ENCODE assay signal across 8 cellular contexts in genomic region chr17:2055494-2056220, GRCh38. TPM values are rescaled to one million over a fixed set of nuclear protein-coding genes. Genes with fewer than 3 reads are reported as not detected.
DNase-seq lines count a peak whose midpoint lies in the region; ATAC-seq, FAIRE-seq and TF ChIP-seq lines count a peak whose summit lies in the region.

No MANE protein-coding gene starts in this region.

- ATAC-seq in HG02840 (IDR thresholded peaks at IDR 0.05; ENCODE audit: low FRiP score, unreplicated experiment) (no peak), HG03196 (IDR thresholded peaks at IDR 0.05; ENCODE audit: unreplicated experiment) (no peak)

- H3K9me3 Mint-ChIP-seq in T-helper 2 cell treated with Interferon-gamma antibody and Interleukin-4, amounts not matched to agents 5 μg/mL and 100 μg/mL, for 36 hours: no peaks in the 10 kb centered on the region
- H3K9me3 Mint-ChIP-seq in endodermal cell: peaks cover 5% of the 10 kb centered on the region

- no peaks in the 10 kb centered on the region for H3K9me3 ChIP-seq in endothelial cell of umbilical vein (replicated peaks; ENCODE audit: control insufficient read depth, insufficient read depth, low read length)
- H3K9me3 ChIP-seq in neutrophil: no peaks in the 10 kb centered on the region
- no peaks in the 10 kb centered on the region for H3K9me3 ChIP-seq in endodermal cell (ENCODE audit: control insufficient read depth, low read length)

- H3K4me2 ChIP-seq in endothelial cell of umbilical vein (ENCODE audit: insufficient read depth, low read length): peak overlapping the region; percentile 67

- H3K27ac ChIP-seq in endothelial cell of umbilical vein (ENCODE audit: insufficient read depth, low read depth, low read length): peak overlapping the region; percentile 64
- H3K27ac ChIP-seq in neutrophil: peak overlapping the region; percentile 60
- no peak overlapping the region for H3K27ac ChIP-seq in endodermal cell (ENCODE audit: low read depth, low read length)

- POLR2A ChIA-PET in endothelial cell of umbilical vein (lab: Charles Lee): interaction anchor here (1.4 to 1.5 kb wide), 2 partner anchors 119 to 189 kb away, joined by 4 to 5 read pairs; no protein-coding TSS in a partner anchor

- peak; percentile 32 for TF ChIP-seq POLR2A in endothelial cell of umbilical vein (IDR thresholded peaks at IDR 0.05; ENCODE audit: low read depth, low read length)

- dilution Hi-C loops in endothelial cell of umbilical vein (cut with MboI; ENCODE audit: extremely low pct_ligation_motif_present, low sequenced_read_pairs): no loop called here

- no peak for DNase-seq in GM12864 (ENCODE audit: low read depth)
- DNase-seq in T-helper 2 cell treated with Interferon-gamma antibody and Interleukin-4, amounts not matched to agents 5 μg/mL and 100 μg/mL, for 36 hours (ENCODE audit: low spot score): peak; percentile 51
- no peak for DNase-seq in endothelial cell of umbilical vein (ENCODE audit: low read depth, low spot score)
- DNase-seq in endodermal cell: no peak
- DNase-seq in NCI-H524 (lab: John Stamatoyannopoulos, UW): no peak

- no peak for FAIRE-seq in endothelial cell of umbilical vein (lab: Jason Lieb, UNC)

- peak overlapping the region; percentile 91 for H3K9ac ChIP-seq in endothelial cell of umbilical vein (replicated peaks; ENCODE audit: extremely low read depth, insufficient read depth, low read length)
- H3K9ac ChIP-seq in endodermal cell (ENCODE audit: extremely low read depth, low read length, poor library complexity, severe bottlenecking): no peak overlapping the region

- no TSS peak for BruUV-seq in endothelial cell of umbilical vein (replicated peaks; lab: Mats Ljungman, UMichigan)

- peak overlapping the region; percentile 65 for H3K27ac Mint-ChIP-seq in T-helper 2 cell treated with Interferon-gamma antibody and Interleukin-4, amounts not matched to agents 5 μg/mL and 100 μg/mL, for 36 hours
- H3K27ac Mint-ChIP-seq in endodermal cell: no peak overlapping the region

- peak overlapping the region; percentile 81 for H3K4me3 Mint-ChIP-seq in T-helper 2 cell treated with Interferon-gamma antibody and Interleukin-4, amounts not matched to agents 5 μg/mL and 100 μg/mL, for 36 hours
- H3K4me3 Mint-ChIP-seq in endodermal cell: no peak overlapping the region

- no peak overlapping the region for H2AFZ ChIP-seq in endothelial cell of umbilical vein (ENCODE audit: low read depth, low read length)

- peak overlapping the region; percentile 75 for H3K4me3 ChIP-seq in GM12864 (ENCODE audit: low read depth, low read length)
- H3K4me3 ChIP-seq in endothelial cell of umbilical vein (replicated peaks in 1 of 3; ENCODE audit: insufficient read depth in 1 of 3, low read depth in 1 of 3, low read length in 3 of 3): peak overlapping the region; percentile 61 to 74 (median 72)
- H3K4me3 ChIP-seq in neutrophil (ENCODE audit: low read depth in 1 of 2, low read length in 1 of 2): peak overlapping the region; percentile 47 to 63
- no peak overlapping the region for H3K4me3 ChIP-seq in endodermal cell (ENCODE audit: low read length)

- intact Hi-C loops in endothelial cell of umbilical vein (cut with micrococcal nuclease): no loop called here

- H3K27me3 Mint-ChIP-seq in T-helper 2 cell treated with Interferon-gamma antibody and Interleukin-4, amounts not matched to agents 5 μg/mL and 100 μg/mL, for 36 hours (ENCODE audit: low read depth): peaks cover 16% of the 10 kb centered on the region
- H3K27me3 Mint-ChIP-seq in endodermal cell (ENCODE audit: insufficient read depth): peaks cover 77% of the 10 kb centered on the region

- H3K4me1 ChIP-seq in endothelial cell of umbilical vein (ENCODE audit: control insufficient read depth, extremely low read depth, insufficient read depth, low read length) (peaks cover 17% of the 10 kb centered on the region), neutrophil (ENCODE audit: control insufficient read depth in 1 of 2, insufficient read depth in 1 of 2, low read depth in 1 of 2, low read length in 1 of 2) (peaks cover 61 to 84% of the 10 kb centered on the region in 2 experiments), endodermal cell (ENCODE audit: control insufficient read depth, insufficient read depth, low read length) (no peaks in the 10 kb centered on the region)

- CTCF ChIA-PET in endothelial cell of umbilical vein (lab: Charles Lee): interaction anchor here (0.8 to 17.2 kb wide), 28 partner anchors 8 to 360 kb away, joined by 3 to 455 read pairs (median 10); partner anchors contain the start of gene TSR1

- H3K27me3 ChIP-seq in endothelial cell of umbilical vein (ENCODE audit: control insufficient read depth in 2 of 2, insufficient read depth in 2 of 2, low read length in 2 of 2) (peaks cover 2 to 11% of the 10 kb centered on the region in 2 experiments), neutrophil (peaks cover 77% of the 10 kb centered on the region), endodermal cell (ENCODE audit: control insufficient read depth, insufficient read depth, low read length, poor library complexity, severe bottlenecking) (peaks cover 95% of the 10 kb centered on the region)

- H4K20me1 ChIP-seq in endothelial cell of umbilical vein (replicated peaks; ENCODE audit: control insufficient read depth, extremely low read depth, insufficient read depth, low read length): no peaks in the 10 kb centered on the region

- peaks cover 24% of the 10 kb centered on the region for H3K79me2 ChIP-seq in endothelial cell of umbilical vein (ENCODE audit: control insufficient read depth, insufficient read depth, low read length)

- peaks cover 20% of the 10 kb centered on the region for H3K36me3 Mint-ChIP-seq in T-helper 2 cell treated with Interferon-gamma antibody and Interleukin-4, amounts not matched to agents 5 μg/mL and 100 μg/mL, for 36 hours (ENCODE audit: low read depth)
- peaks cover 6% of the 10 kb centered on the region for H3K36me3 Mint-ChIP-seq in endodermal cell (ENCODE audit: low read depth)

- H3K36me3 ChIP-seq in endothelial cell of umbilical vein (ENCODE audit: control insufficient read depth in 2 of 2, extremely low read depth in 1 of 2, insufficient read depth in 2 of 2, low read length in 2 of 2) (peaks cover 1 to 3% of the 10 kb centered on the region in 2 experiments), neutrophil (no peaks in the 10 kb centered on the region), endodermal cell (ENCODE audit: control insufficient read depth, insufficient read depth, low read length) (peaks cover 5% of the 10 kb centered on the region)

- H3K9me1 ChIP-seq in endothelial cell of umbilical vein (replicated peaks; ENCODE audit: control insufficient read depth, extremely low read depth, insufficient read depth, low read length): no peaks in the 10 kb centered on the region

- TF ChIP-seq CTCF in GM12864 (IDR thresholded peaks at IDR 0.05; ENCODE audit: low read depth, low read length, missing control alignments) (no peak), endothelial cell of umbilical vein (IDR thresholded peaks at IDR 0.05; ENCODE audit: extremely low read depth in 1 of 2, insufficient read depth in 1 of 2, low read depth in 1 of 2, low read length in 2 of 2) (no peak), neutrophil (IDR thresholded peaks at IDR 0.05) (no peak), endodermal cell (conservative IDR thresholded peaks at IDR 0.05) (no peak)

- WGBS in endodermal cell (ENCODE audit: insufficient coverage in 1 of 2, insufficient read length in 1 of 2), 2 experiments: 7 to 10% methylated on average over 30 to 84 of the region's 87 CpGs

- H3K4me1 Mint-ChIP-seq in T-helper 2 cell treated with Interferon-gamma antibody and Interleukin-4, amounts not matched to agents 5 μg/mL and 100 μg/mL, for 36 hours (ENCODE audit: low read depth): peaks cover 22% of the 10 kb centered on the region
- peaks cover 3% of the 10 kb centered on the region for H3K4me1 Mint-ChIP-seq in endodermal cell

RNA-seq across cellular contexts. Expression of gene HIC1, which starts 0.8 kb away (rescaled TPM):
- total RNA-seq in endothelial cell of umbilical vein (25.8 and 35.5 TPM in 2 replicates), endodermal cell (under 1 TPM; 0.13 to 0.57 TPM)
- polyA plus RNA-seq in endothelial cell of umbilical vein: 18.2 and 20.2 TPM in 2 replicates
- polyA plus RNA-seq in endothelial cell of umbilical vein (2011; cell fraction: cytosol; rRNA removed): 6.5 and 11.3 TPM in 2 replicates
- 46.4 and 50.2 TPM in 2 replicates for polyA plus RNA-seq in endothelial cell of umbilical vein (2011; cell fraction: nucleus; rRNA removed)
- 8.2 and 19.6 TPM in 2 replicates for polyA plus RNA-seq in endothelial cell of umbilical vein (2012)
- polyA minus RNA-seq in endothelial cell of umbilical vein: 10.7 and 22.4 TPM in 2 replicates
- not detected for polyA minus RNA-seq in endothelial cell of umbilical vein (2011; cell fraction: cytosol; rRNA and poly(A)+ RNA removed)
- polyA minus RNA-seq in endothelial cell of umbilical vein (2011; cell fraction: nucleus; rRNA and poly(A)+ RNA removed): 56.9 and 118 TPM in 2 replicates
- polyA plus RNA-seq in endodermal cell (2013, experiment 1 of 2): 0.64 TPM
- polyA plus RNA-seq in endodermal cell (2013, experiment 2 of 2): 0.21 TPM

RNA-seq across cellular contexts. Expression of gene OVCA2, which starts 13.8 kb away (rescaled TPM):
- 40.9 and 41.3 TPM in 2 replicates for total RNA-seq in endothelial cell of umbilical vein
- polyA plus RNA-seq in endothelial cell of umbilical vein: 84.2 and 102 TPM in 2 replicates
- 62.0 and 68.4 TPM in 2 replicates for polyA plus RNA-seq in endothelial cell of umbilical vein (2011; cell fraction: cytosol; rRNA removed)
- polyA plus RNA-seq in endothelial cell of umbilical vein (2011; cell fraction: nucleus; rRNA removed): 27.0 and 34.3 TPM in 2 replicates
- polyA plus RNA-seq in endothelial cell of umbilical vein (2012): 40.7 and 40.8 TPM in 2 replicates
- 29.7 and 32.0 TPM in 2 replicates for polyA minus RNA-seq in endothelial cell of umbilical vein
- polyA minus RNA-seq in endothelial cell of umbilical vein (2011; cell fraction: cytosol; rRNA and poly(A)+ RNA removed): 24.1 TPM
- polyA minus RNA-seq in endothelial cell of umbilical vein (2011; cell fraction: nucleus; rRNA and poly(A)+ RNA removed): 4.8 and 6.6 TPM in 2 replicates
- 10 to 100 TPM; 19.8 to 27.5 TPM for total RNA-seq in endodermal cell
- polyA plus RNA-seq in endodermal cell (2013, experiment 1 of 2): 24.3 TPM
- 24.8 TPM for polyA plus RNA-seq in endodermal cell (2013, experiment 2 of 2)

RNA-seq across cellular contexts. Expression of gene DPH1, which starts 25.7 kb away (rescaled TPM):
- total RNA-seq in endothelial cell of umbilical vein (37.8 and 38.5 TPM in 2 replicates), endodermal cell (10 to 100 TPM; 31.1 to 48.3 TPM)
- 45.6 and 50.4 TPM in 2 replicates for polyA plus RNA-seq in endothelial cell of umbilical vein
- polyA plus RNA-seq in endothelial cell of umbilical vein (2011; cell fraction: cytosol; rRNA removed): 24.4 and 28.4 TPM in 2 replicates
- polyA plus RNA-seq in endothelial cell of umbilical vein (2011; cell fraction: nucleus; rRNA removed): 113 and 132 TPM in 2 replicates
- 27.7 and 30.0 TPM in 2 replicates for polyA plus RNA-seq in endothelial cell of umbilical vein (2012)
- polyA minus RNA-seq in endothelial cell of umbilical vein: 28.8 and 50.5 TPM in 2 replicates
- polyA minus RNA-seq in endothelial cell of umbilical vein (2011; cell fraction: cytosol; rRNA and poly(A)+ RNA removed): 34.0 TPM
- polyA minus RNA-seq in endothelial cell of umbilical vein (2011; cell fraction: nucleus; rRNA and poly(A)+ RNA removed): 36.8 and 41.4 TPM in 2 replicates
- polyA plus RNA-seq in endodermal cell (2013, experiment 1 of 2): 34.4 TPM
- polyA plus RNA-seq in endodermal cell (2013, experiment 2 of 2): 26.5 TPM

RNA-seq across cellular contexts. Expression of gene RTN4RL1, which starts 30.5 kb away (rescaled TPM):
- total RNA-seq in endothelial cell of umbilical vein (not detected in 2 replicates), endodermal cell (10 to 100 TPM; 18.2 to 19.6 TPM)
- polyA plus RNA-seq in endothelial cell of umbilical vein: 0.03 and 0.04 TPM in 2 replicates
- 0.03 TPM in 2 replicates for polyA plus RNA-seq in endothelial cell of umbilical vein (2011; cell fraction: cytosol; rRNA removed)
- not detected in 2 replicates for polyA plus RNA-seq in endothelial cell of umbilical vein (2011; cell fraction: nucleus; rRNA removed)
- 0.04 and 0.11 TPM in 2 replicates for polyA plus RNA-seq in endothelial cell of umbilical vein (2012)
- polyA minus RNA-seq in endothelial cell of umbilical vein: 0.08 TPM in 1 of 2 replicates, not detected in the other
- polyA minus RNA-seq in endothelial cell of umbilical vein (2011; cell fraction: cytosol; rRNA and poly(A)+ RNA removed): not detected
- not detected in 2 replicates for polyA minus RNA-seq in endothelial cell of umbilical vein (2011; cell fraction: nucleus; rRNA and poly(A)+ RNA removed)
- polyA plus RNA-seq in endodermal cell (2013, experiment 1 of 2): 5.4 TPM
- polyA plus RNA-seq in endodermal cell (2013, experiment 2 of 2): 7.7 TPM

Comparison
In these comparisons a context has a peak if more than half of its experiments do, and no peak if none do; other contexts are left out.
1. RNA of gene HIC1, which starts 0.8 kb away (total RNA-seq): 25.8 to 35.5 TPM in endothelial cell of umbilical vein; 0.13 to 0.57 TPM in endodermal cell; every median in the first group is over 10 times any median in the second.